Comparison of ENCODE assay signal across 14 cellular contexts in the genomic region with DNA sequence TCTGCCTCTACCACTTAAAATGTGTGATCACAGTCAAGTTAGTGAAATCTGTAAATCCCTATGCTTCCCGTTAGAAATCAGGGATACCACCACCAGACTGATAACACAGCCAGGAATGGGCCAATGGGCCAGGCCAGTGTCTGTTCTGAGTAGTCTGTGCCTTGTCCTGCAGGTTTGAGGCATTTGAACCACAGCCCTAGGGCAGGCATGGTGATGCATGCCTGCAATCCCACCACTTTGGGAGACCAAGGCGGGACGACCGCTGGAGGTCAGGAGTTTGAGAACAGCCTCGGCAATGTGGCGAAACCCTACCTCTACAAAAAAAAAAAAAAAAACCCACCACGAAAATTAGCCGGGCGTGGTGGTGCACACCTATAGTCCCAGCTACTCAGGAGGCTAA. TPM values are rescaled to one million over a fixed set of nuclear protein-coding genes. Genes with fewer than 3 reads are reported as not detected.
A peak's percentile ranks its signal among the peaks of the same experiment; 100 is the strongest.
DNase-seq lines count a peak whose midpoint lies in the region; ATAC-seq, FAIRE-seq and TF ChIP-seq lines count a peak whose summit lies in the region.
"Had no signal": no experiment of that assay in that cellular context is flagged by ENCODE, and none has a peak within 500 bp of the region (broad histone marks: within the 10 kb centered on the region; RNA-seq: fewer than 3 reads in every experiment).

No MANE protein-coding gene starts in this region.

- no peak for FAIRE-seq in K562 (lab: Jason Lieb, UNC)
- FAIRE-seq: bronchial epithelial cell, TTC549 had no signal

- DNase-seq in CD8-positive, alpha-beta memory T cell: no peak
- DNase-seq in K562 (ENCODE audit: extremely low read depth in 1 of 4, low spot score in 3 of 4): no peak
- DNase-seq in NCI-H1105 treated with DMSO at 0.1 percent for 48 hours (lab: John Stamatoyannopoulos, UW): no peak
- no peak for DNase-seq in NCI-H146 treated with DMSO at 0.1 percent for 48 hours (lab: John Stamatoyannopoulos, UW; ENCODE audit: unreplicated experiment)
- no peak for DNase-seq in colonic mucosa
- DNase-seq: activated effector memory CD4-positive, alpha-beta T cell treated with Interleukin-2 at 50 U/mL for 16 hours; DMS79 treated with DMSO at 0.1 percent for 48 hours; NCI-H2081 treated with DMSO at 0.1 percent for 48 hours had no signal

- H3K27me3 ChIP-seq in CD8-positive, alpha-beta memory T cell (ENCODE audit: insufficient read depth, low read length, poor library complexity, severe bottlenecking): no peaks in the 10 kb centered on the region
- no peaks in the 10 kb centered on the region for H3K27me3 ChIP-seq in HUES64 (ENCODE audit: insufficient read depth, low read length)
- no peaks in the 10 kb centered on the region for H3K27me3 ChIP-seq in K562 (ENCODE audit: control insufficient read depth in 2 of 2, insufficient read depth in 2 of 2, low read length in 2 of 2)
- no peaks in the 10 kb centered on the region for H3K27me3 ChIP-seq in rectal smooth muscle tissue (ENCODE audit: control insufficient read depth, insufficient read depth, low read length)
- H3K27me3 ChIP-seq in colonic mucosa: no peaks in the 10 kb centered on the region
- H3K27me3 ChIP-seq: tibial artery had no signal

- H3K4me3 Mint-ChIP-seq in CD8-positive, alpha-beta memory T cell: peak overlapping the region in 3 of 7 donors; percentile 83 to 95 (median 84)

- peaks cover 70 to 80% (median 78%) of the 10 kb centered on the region in 3 donors for H3K4me1 Mint-ChIP-seq in CD8-positive, alpha-beta memory T cell

- intact Hi-C loops in K562 (cut with micrococcal nuclease) (no loop called here), colonic mucosa (cut with DNase I) (loop anchor here (5.0 kb wide), 1 partner anchor 156 kb away; no protein-coding TSS in a partner anchor)

- in situ Hi-C loops in K562 (cut with MboI): loop anchor here (5.0 to 10.0 kb wide), 2 partner anchors 136 to 164 kb away; no protein-coding TSS in a partner anchor

- 93% methylated on average over 8 of the region's 9 CpGs for WGBS in HUES64
- WGBS in K562 (ENCODE audit: insufficient coverage, low coverage, missing lambda C conversion rate): 86% methylated on average over 8 of the region's 9 CpGs

- H3K9ac ChIP-seq in HUES64 (ENCODE audit: low read depth, low read length) (no peak overlapping the region), K562 (ENCODE audit: insufficient read depth in 1 of 2, low read depth in 2 of 2, low read length in 2 of 2) (peak overlapping the region in 1 of 2 experiments; percentile 47; a peak in 1 of 4 replicates), rectal smooth muscle tissue (ENCODE audit: low read length) (no peak overlapping the region), colonic mucosa (ENCODE audit: low read depth in 2 of 2, low read length in 2 of 2) (no peak overlapping the region)

- peaks cover 23% of the 10 kb centered on the region for H3K79me2 ChIP-seq in K562 (ENCODE audit: control insufficient read depth, insufficient read depth, low read length)

- TF ChIP-seq EP300 in K562 (IDR thresholded peaks at IDR 0.05; ENCODE audit: low read length): no peak

- H3K27me3 Mint-ChIP-seq in CD8-positive, alpha-beta memory T cell: peaks cover 0 to 2% of the 10 kb centered on the region in 2 donors

- H3K4me3 ChIP-seq in CD8-positive, alpha-beta memory T cell (ENCODE audit: low read length): no peak overlapping the region
- H3K4me3 ChIP-seq in HUES64 (ENCODE audit: low read length) (no peak overlapping the region), K562 (no peak overlapping the region), rectal smooth muscle tissue (ENCODE audit: low read length) (no peak overlapping the region), colonic mucosa (no peak overlapping the region)
- H3K4me3 ChIP-seq: tibial artery had no signal

- TF ChIP-seq RAD21 in K562 (CRISPR knock-in tag; conservative IDR thresholded peaks at IDR 0.05 in 1 of 2, IDR thresholded peaks at IDR 0.05 in 1 of 2): no peak

- H4K20me1 ChIP-seq in K562 (replicated peaks; ENCODE audit: control insufficient read depth, insufficient read depth, low read length): peaks cover 5% of the 10 kb centered on the region; the same call in 1 of the 2 replicates

- peak overlapping the region; percentile 95 for H3K27ac ChIP-seq in CD8-positive, alpha-beta memory T cell (ENCODE audit: low read depth, low read length)
- peak overlapping the region; percentile 24; the same call in 1 of the 2 replicates for H3K27ac ChIP-seq in HUES64 (ENCODE audit: low read depth, low read length)
- peak overlapping the region; percentile 12; the same call in 1 of the 3 replicates for H3K27ac ChIP-seq in K562 (ENCODE audit: extremely low read depth, low read depth, low read length)
- peak overlapping the region; percentile 45 for H3K27ac ChIP-seq in rectal smooth muscle tissue (ENCODE audit: low read depth, low read length)
- H3K27ac ChIP-seq in colonic mucosa: no peak overlapping the region

- H3K36me3 ChIP-seq in CD8-positive, alpha-beta memory T cell (ENCODE audit: insufficient read depth, low read length): peaks cover 19% of the 10 kb centered on the region
- H3K36me3 ChIP-seq in HUES64 (ENCODE audit: insufficient read depth, low read length): peaks cover 59% of the 10 kb centered on the region
- H3K36me3 ChIP-seq in K562 (ENCODE audit: control insufficient read depth, insufficient read depth, low read length): peaks cover 73% of the 10 kb centered on the region
- H3K36me3 ChIP-seq in rectal smooth muscle tissue (ENCODE audit: control insufficient read depth, insufficient read depth, low read length): peaks cover 10% of the 10 kb centered on the region
- H3K36me3 ChIP-seq in colonic mucosa: peaks cover 15% of the 10 kb centered on the region

- no peaks in the 10 kb centered on the region for H3K9me3 Mint-ChIP-seq in CD8-positive, alpha-beta memory T cell

- TF ChIP-seq CTCF in K562 (IDR thresholded peaks at IDR 0.05 in 2 of 3, conservative IDR thresholded peaks at IDR 0.05 in 1 of 3; ENCODE audit: insufficient read depth in 2 of 3, low read depth in 1 of 3, low read length in 3 of 3): no peak
- no peak for TF ChIP-seq CTCF in colonic mucosa (IDR thresholded peaks at IDR 0.05)

- H3K36me3 Mint-ChIP-seq in CD8-positive, alpha-beta memory T cell: peaks cover 5 to 42% (median 7%) of the 10 kb centered on the region in 3 donors

- H3K27ac Mint-ChIP-seq in CD8-positive, alpha-beta memory T cell: peak overlapping the region; percentile 97 to 100 (median 99)

- no TSS peak for BruUV-seq in K562 (replicated peaks; lab: Mats Ljungman, UMichigan)

- ATAC-seq in K562: no peak
- ATAC-seq in GM21515 (IDR thresholded peaks at IDR 0.05; ENCODE audit: unreplicated experiment): no peak

- H3K4me2 ChIP-seq in K562 (ENCODE audit: insufficient read depth, low read length): no peak overlapping the region

- no peaks in the 10 kb centered on the region for H3K9me3 ChIP-seq in CD8-positive, alpha-beta memory T cell (ENCODE audit: low read length)
- H3K9me3 ChIP-seq in HUES64 (ENCODE audit: insufficient read depth, low read depth, low read length) (no peaks in the 10 kb centered on the region), K562 (replicated peaks; ENCODE audit: control insufficient read depth, insufficient read depth, low read depth, low read length) (no peaks in the 10 kb centered on the region), colonic mucosa (no peaks in the 10 kb centered on the region)
- H3K9me3 ChIP-seq: tibial artery had no signal

- no peaks in the 10 kb centered on the region for H3K9me1 ChIP-seq in K562 (ENCODE audit: control insufficient read depth, insufficient read depth, low read length)

- POLR2A ChIA-PET in CD8-positive, alpha-beta memory T cell (lab: Charles Lee): interaction anchor here (0.6 to 11.9 kb wide), 3 partner anchors 16 to 176 kb away, joined by 6 to 193 read pairs (median 18); a partner anchor contains a TSS
- POLR2A ChIA-PET in K562 (lab: Yijun Ruan, JAX): interaction anchor here (0.5 to 2.1 kb wide), 7 partner anchors 15 to 242 kb away, joined by 3 to 14 read pairs (median 3); a partner anchor contains a TSS

- H3K4me1 ChIP-seq in CD8-positive, alpha-beta memory T cell (ENCODE audit: insufficient read depth, low read length): peaks cover 73% of the 10 kb centered on the region
- H3K4me1 ChIP-seq in HUES64 (ENCODE audit: insufficient read depth, low read length): peaks cover 55% of the 10 kb centered on the region
- peaks cover 53% of the 10 kb centered on the region in 2 experiments for H3K4me1 ChIP-seq in K562 (replicated peaks in 1 of 2; ENCODE audit: control insufficient read depth in 2 of 2, insufficient read depth in 2 of 2, low read length in 2 of 2)
- H3K4me1 ChIP-seq in rectal smooth muscle tissue (ENCODE audit: control insufficient read depth, insufficient read depth, low read length): peaks cover 29% of the 10 kb centered on the region
- H3K4me1 ChIP-seq in colonic mucosa: peaks cover 34% of the 10 kb centered on the region

- no peak overlapping the region for H2AFZ ChIP-seq in K562 (ENCODE audit: low read depth, low read length)

- CTCF ChIA-PET in CD8-positive, alpha-beta memory T cell (lab: Charles Lee): interaction anchor here (0.9 to 6.7 kb wide), 10 partner anchors 8 to 163 kb away, joined by 3 to 203 read pairs (median 8); a partner anchor contains a TSS
- CTCF ChIA-PET in K562 (lab: Yijun Ruan, JAX; ENCODE audit: low intra/inter-chr PET ratio): interaction anchor here (0.6 to 3.9 kb wide), 3 partner anchors 134 to 789 kb away, joined by 3 to 48 read pairs (median 15); no protein-coding TSS in a partner anchor

- 0 out of 2 replicates have a peak, but pooled peaks have one; percentile 2 for TF ChIP-seq POLR2A in K562 (conservative IDR thresholded peaks at IDR 0.05)

RNA-seq across cellular contexts. Expression of a gene that starts 12.1 kb away (rescaled TPM):
- total RNA-seq in CD8-positive, alpha-beta memory T cell: 100 to 1,000 TPM; 187 to 193 TPM
- 125 TPM for polyA plus RNA-seq in CD8-positive, alpha-beta memory T cell
- 3.4 TPM for polyA plus RNA-seq in HUES64 (2013, experiment 1 of 2)
- polyA plus RNA-seq in HUES64 (2013, experiment 2 of 2): 4.6 TPM
- 39.7 and 135 TPM in 2 replicates for total RNA-seq in K562 (2011; cell fraction: chromatin; rRNA removed; ENCODE audit: low replicate concordance)
- total RNA-seq in K562 (2011; cell fraction: nucleolus; rRNA removed): 22.0 and 31.1 TPM in 2 replicates
- 33.6 and 34.6 TPM in 2 replicates for total RNA-seq in K562 (2011; cell fraction: nucleoplasm; rRNA removed)
- total RNA-seq in K562 (2014; rRNA removed) (66.4 and 75.0 TPM in 2 replicates), K562 (2014; rRNA removed; fragmentation: Illumina TruSeq; extraction: Trizol) (44.1 and 45.1 TPM in 2 replicates), K562 (2015; rRNA removed; fragmentation: Illumina TruSeq; extraction: Trizol) (71.3 and 71.7 TPM in 2 replicates), K562 (2021) (89.2 and 89.7 TPM in 2 replicates), colonic mucosa (100 to 1,000 TPM; 458 to 631 TPM)
- polyA plus RNA-seq in K562 (2011; rRNA removed) (17.6 and 33.5 TPM in 2 replicates), K562 (2014; fragmentation: Illumina TruSeq; extraction: Trizol) (35.3 and 45.0 TPM in 2 replicates), K562 (2014; fragmentation: Nextera tagmentation; extraction: Ambion mirVana) (1 to 10 TPM; 1.5 to 2.5 TPM), K562 (2014; rRNA removed) (26.0 and 30.1 TPM in 2 replicates)
- polyA plus RNA-seq in K562 (2011; cell fraction: cytosol; rRNA removed): 5.7 and 18.0 TPM in 2 replicates
- 53.7 and 161 TPM in 2 replicates for polyA plus RNA-seq in K562 (2011; cell fraction: nucleus; rRNA removed)
- polyA plus RNA-seq in K562 (2012): 43.6 and 58.2 TPM in 2 replicates
- 82.9 and 138 TPM in 2 replicates for polyA minus RNA-seq in K562 (2011; rRNA and poly(A)+ RNA removed)
- 55.4 and 84.5 TPM in 2 replicates for polyA minus RNA-seq in K562 (2011; cell fraction: cytosol; rRNA and poly(A)+ RNA removed)
- 20.5 and 109 TPM in 2 replicates for polyA minus RNA-seq in K562 (2011; cell fraction: nucleus; rRNA and poly(A)+ RNA removed)

RNA-seq across cellular contexts. Expression of a gene that starts 15.0 kb away (rescaled TPM):
- 1,000 to 10,000 TPM; 1,800 to 1,846 TPM for total RNA-seq in CD8-positive, alpha-beta memory T cell
- polyA plus RNA-seq in CD8-positive, alpha-beta memory T cell: 1,157 TPM
- polyA plus RNA-seq in HUES64 (2013, experiment 1 of 2): 1,523 TPM
- polyA plus RNA-seq in HUES64 (2013, experiment 2 of 2): 1,614 TPM
- 157 and 277 TPM in 2 replicates for total RNA-seq in K562 (2011; cell fraction: chromatin; rRNA removed; ENCODE audit: low replicate concordance)
- total RNA-seq in K562 (2011; cell fraction: nucleolus; rRNA removed): 471 and 476 TPM in 2 replicates
- 624 and 1,167 TPM in 2 replicates for total RNA-seq in K562 (2011; cell fraction: nucleoplasm; rRNA removed)
- 2,058 and 2,269 TPM in 2 replicates for total RNA-seq in K562 (2014; rRNA removed)
- total RNA-seq in K562 (2014; rRNA removed; fragmentation: Illumina TruSeq; extraction: Trizol): 1,872 and 2,117 TPM in 2 replicates
- total RNA-seq in K562 (2015; rRNA removed; fragmentation: Illumina TruSeq; extraction: Trizol): 2,017 and 2,035 TPM in 2 replicates
- 1,822 and 1,912 TPM in 2 replicates for total RNA-seq in K562 (2021)
- polyA plus RNA-seq in K562 (2011; rRNA removed): 2,098 and 2,266 TPM in 2 replicates
- 2,402 and 2,852 TPM in 2 replicates for polyA plus RNA-seq in K562 (2011; cell fraction: cytosol; rRNA removed)
- 1,113 and 1,374 TPM in 2 replicates for polyA plus RNA-seq in K562 (2011; cell fraction: nucleus; rRNA removed)
- polyA plus RNA-seq in K562 (2012): 1,964 and 2,831 TPM in 2 replicates
- 1,982 and 2,349 TPM in 2 replicates for polyA plus RNA-seq in K562 (2014; fragmentation: Illumina TruSeq; extraction: Trizol)
- polyA plus RNA-seq in K562 (2014; fragmentation: Nextera tagmentation; extraction: Ambion mirVana): 1,000 to 10,000 TPM in 1 of 2 experiments, 100 to 1,000 TPM in 1; 985 to 1,460 TPM
- 1,633 and 1,674 TPM in 2 replicates for polyA plus RNA-seq in K562 (2014; rRNA removed)
- 1,497 and 1,545 TPM in 2 replicates for polyA minus RNA-seq in K562 (2011; rRNA and poly(A)+ RNA removed)
- 1,399 and 1,500 TPM in 2 replicates for polyA minus RNA-seq in K562 (2011; cell fraction: cytosol; rRNA and poly(A)+ RNA removed)
- polyA minus RNA-seq in K562 (2011; cell fraction: nucleus; rRNA and poly(A)+ RNA removed): 145 and 316 TPM in 2 replicates
- total RNA-seq in colonic mucosa: 1,000 to 10,000 TPM; 1,328 to 1,358 TPM

RNA-seq across cellular contexts. Expression of a gene that starts 32.7 kb away (rescaled TPM):
- 10 to 100 TPM; 30.8 to 32.7 TPM for total RNA-seq in CD8-positive, alpha-beta memory T cell
- 13.7 TPM for polyA plus RNA-seq in CD8-positive, alpha-beta memory T cell
- 11.8 TPM for polyA plus RNA-seq in HUES64 (2013, experiment 1 of 2)
- polyA plus RNA-seq in HUES64 (2013, experiment 2 of 2): 13.8 TPM
- total RNA-seq in K562 (2011; cell fraction: chromatin; rRNA removed; ENCODE audit: low replicate concordance): 47.7 and 72.1 TPM in 2 replicates
- total RNA-seq in K562 (2011; cell fraction: nucleolus; rRNA removed): 38.0 and 41.8 TPM in 2 replicates
- total RNA-seq in K562 (2011; cell fraction: nucleoplasm; rRNA removed): 30.8 and 37.0 TPM in 2 replicates
- total RNA-seq in K562 (2014; rRNA removed): 18.5 and 20.9 TPM in 2 replicates
- 7.2 and 9.6 TPM in 2 replicates for total RNA-seq in K562 (2014; rRNA removed; fragmentation: Illumina TruSeq; extraction: Trizol)
- 11.5 and 12.4 TPM in 2 replicates for total RNA-seq in K562 (2015; rRNA removed; fragmentation: Illumina TruSeq; extraction: Trizol)
- total RNA-seq in K562 (2021): 38.9 and 44.3 TPM in 2 replicates
- polyA plus RNA-seq in K562 (2011; rRNA removed): 15.7 and 31.2 TPM in 2 replicates
- polyA plus RNA-seq in K562 (2011; cell fraction: cytosol; rRNA removed): 12.9 and 21.9 TPM in 2 replicates
- 57.1 and 64.8 TPM in 2 replicates for polyA plus RNA-seq in K562 (2011; cell fraction: nucleus; rRNA removed)
- polyA plus RNA-seq in K562 (2012): 25.7 and 28.0 TPM in 2 replicates
- 22.8 and 26.7 TPM in 2 replicates for polyA plus RNA-seq in K562 (2014; fragmentation: Illumina TruSeq; extraction: Trizol)
- 1 to 10 TPM in 1 of 2 experiments, under 1 TPM in 1; 0.66 to 1.5 TPM for polyA plus RNA-seq in K562 (2014; fragmentation: Nextera tagmentation; extraction: Ambion mirVana)
- 24.3 and 28.2 TPM in 2 replicates for polyA plus RNA-seq in K562 (2014; rRNA removed)
- 12.0 and 15.6 TPM in 2 replicates for polyA minus RNA-seq in K562 (2011; rRNA and poly(A)+ RNA removed)
- 8.6 and 12.8 TPM in 2 replicates for polyA minus RNA-seq in K562 (2011; cell fraction: cytosol; rRNA and poly(A)+ RNA removed)
- 10.0 and 15.2 TPM in 2 replicates for polyA minus RNA-seq in K562 (2011; cell fraction: nucleus; rRNA and poly(A)+ RNA removed)
- total RNA-seq in colonic mucosa: 10 to 100 TPM; 11.1 to 26.2 TPM

RNA-seq across cellular contexts. Expression of a gene that starts 43.0 kb away (rescaled TPM):
- total RNA-seq in CD8-positive, alpha-beta memory T cell: 100 to 1,000 TPM; 248 to 263 TPM
- polyA plus RNA-seq in CD8-positive, alpha-beta memory T cell: 37.4 TPM
- polyA plus RNA-seq in HUES64 (2013, experiment 1 of 2): 99.8 TPM
- polyA plus RNA-seq in HUES64 (2013, experiment 2 of 2): 97.7 TPM
- total RNA-seq in K562 (2011; cell fraction: chromatin; rRNA removed; ENCODE audit: low replicate concordance): 245 and 284 TPM in 2 replicates
- total RNA-seq in K562 (2011; cell fraction: nucleolus; rRNA removed): 124 TPM in 2 replicates
- total RNA-seq in K562 (2011; cell fraction: nucleoplasm; rRNA removed): 132 and 142 TPM in 2 replicates
- total RNA-seq in K562 (2014; rRNA removed) (185 and 203 TPM in 2 replicates), K562 (2014; rRNA removed; fragmentation: Illumina TruSeq; extraction: Trizol) (161 and 172 TPM in 2 replicates), K562 (2015; rRNA removed; fragmentation: Illumina TruSeq; extraction: Trizol) (195 and 217 TPM in 2 replicates), K562 (2021) (176 and 203 TPM in 2 replicates), colonic mucosa (100 to 1,000 TPM in 1 of 2 donors, 10 to 100 TPM in 1; 91.0 to 133 TPM)
- polyA plus RNA-seq in K562 (2011; rRNA removed) (36.0 and 48.6 TPM in 2 replicates), K562 (2014; fragmentation: Illumina TruSeq; extraction: Trizol) (190 and 220 TPM in 2 replicates), K562 (2014; fragmentation: Nextera tagmentation; extraction: Ambion mirVana) (1 to 10 TPM; 6.2 to 9.9 TPM), K562 (2014; rRNA removed) (121 and 125 TPM in 2 replicates)
- 40.7 and 41.9 TPM in 2 replicates for polyA plus RNA-seq in K562 (2011; cell fraction: cytosol; rRNA removed)
- polyA plus RNA-seq in K562 (2011; cell fraction: nucleus; rRNA removed): 130 and 158 TPM in 2 replicates
- polyA plus RNA-seq in K562 (2012): 115 and 136 TPM in 2 replicates
- 61.0 and 97.7 TPM in 2 replicates for polyA minus RNA-seq in K562 (2011; rRNA and poly(A)+ RNA removed)
- polyA minus RNA-seq in K562 (2011; cell fraction: cytosol; rRNA and poly(A)+ RNA removed): 55.1 and 63.3 TPM in 2 replicates
- polyA minus RNA-seq in K562 (2011; cell fraction: nucleus; rRNA and poly(A)+ RNA removed): 55.5 and 81.5 TPM in 2 replicates

RNA-seq across cellular contexts. Expression of a gene that starts 53.9 kb away (rescaled TPM):
- total RNA-seq in CD8-positive, alpha-beta memory T cell: 100 to 1,000 TPM; 133 to 134 TPM
- 22.9 TPM for polyA plus RNA-seq in CD8-positive, alpha-beta memory T cell
- polyA plus RNA-seq in HUES64 (2013, experiment 1 of 2): 10.8 TPM
- polyA plus RNA-seq in HUES64 (2013, experiment 2 of 2): 11.2 TPM
- total RNA-seq in K562 (2011; cell fraction: chromatin; rRNA removed; ENCODE audit: low replicate concordance): 108 and 289 TPM in 2 replicates
- 172 and 175 TPM in 2 replicates for total RNA-seq in K562 (2011; cell fraction: nucleolus; rRNA removed)
- total RNA-seq in K562 (2011; cell fraction: nucleoplasm; rRNA removed): 130 TPM in 2 replicates
- 26.4 and 31.7 TPM in 2 replicates for total RNA-seq in K562 (2014; rRNA removed)
- total RNA-seq in K562 (2014; rRNA removed; fragmentation: Illumina TruSeq; extraction: Trizol): 12.6 and 16.7 TPM in 2 replicates
- 20.7 and 22.1 TPM in 2 replicates for total RNA-seq in K562 (2015; rRNA removed; fragmentation: Illumina TruSeq; extraction: Trizol)
- 77.3 and 90.5 TPM in 2 replicates for total RNA-seq in K562 (2021)
- 36.8 and 50.2 TPM in 2 replicates for polyA plus RNA-seq in K562 (2011; rRNA removed)
- polyA plus RNA-seq in K562 (2011; cell fraction: cytosol; rRNA removed): 30.9 and 49.9 TPM in 2 replicates
- 239 and 311 TPM in 2 replicates for polyA plus RNA-seq in K562 (2011; cell fraction: nucleus; rRNA removed)
- polyA plus RNA-seq in K562 (2012): 41.6 and 58.4 TPM in 2 replicates
- polyA plus RNA-seq in K562 (2014; fragmentation: Illumina TruSeq; extraction: Trizol): 27.9 and 31.2 TPM in 2 replicates
- under 1 TPM; 0.32 to 0.59 TPM for polyA plus RNA-seq in K562 (2014; fragmentation: Nextera tagmentation; extraction: Ambion mirVana)
- polyA plus RNA-seq in K562 (2014; rRNA removed): 49.5 and 64.2 TPM in 2 replicates
- 22.5 TPM in 2 replicates for polyA minus RNA-seq in K562 (2011; rRNA and poly(A)+ RNA removed)
- 22.3 and 28.2 TPM in 2 replicates for polyA minus RNA-seq in K562 (2011; cell fraction: cytosol; rRNA and poly(A)+ RNA removed)
- 38.9 and 46.8 TPM in 2 replicates for polyA minus RNA-seq in K562 (2011; cell fraction: nucleus; rRNA and poly(A)+ RNA removed)
- 10 to 100 TPM; 37.5 to 58.7 TPM for total RNA-seq in colonic mucosa
